In genomic region chr20:13671500-13672288, GRCh38 we compare ENCODE assay signal across 13 cellular contexts. TPM values are rescaled to one million over a fixed set of nuclear protein-coding genes. Genes with fewer than 3 reads are reported as not detected.
A peak's percentile ranks its signal among the peaks of the same experiment; 100 is the strongest.
DNase-seq lines count a peak whose midpoint lies in the region; ATAC-seq and TF ChIP-seq lines count a peak whose summit lies in the region.
"Had no signal": no experiment of that assay in that cellular context is flagged by ENCODE, and none has a peak within 500 bp of the region (broad histone marks: within the 10 kb centered on the region; RNA-seq: fewer than 3 reads in every experiment).

No MANE protein-coding gene starts in this region.

- in situ Hi-C loops in mammary epithelial cell (cut with MboI; ENCODE audit: low sequenced_read_pairs in 2 of 2) = no loop called here

- H3K4me3 ChIP-seq in HFF-Myc (replicated peaks; ENCODE audit: low read depth, low read length) (no peak overlapping the region), mammary epithelial cell (replicated peaks in 1 of 3; ENCODE audit: insufficient read depth in 1 of 3, low read depth in 2 of 3, low read length in 3 of 3) (no peak overlapping the region), suprapubic skin (no peak overlapping the region), H7 (ENCODE audit: insufficient read depth, low read depth, low read length) (no peak overlapping the region)

- no peak overlapping the region for H2AFZ ChIP-seq in mammary epithelial cell (ENCODE audit: low read depth, low read length)

- H3K27me3 ChIP-seq in mammary epithelial cell (ENCODE audit: insufficient read depth, low read length) = no peaks in the 10 kb centered on the region
- H3K27me3 ChIP-seq in suprapubic skin = no peaks in the 10 kb centered on the region
- H3K27me3 ChIP-seq in H7 (ENCODE audit: control insufficient read depth, insufficient read depth, low read length) = no peaks in the 10 kb centered on the region

- no peaks in the 10 kb centered on the region for H3K4me1 ChIP-seq in mammary epithelial cell (ENCODE audit: insufficient read depth, low read length)
- H3K4me1 ChIP-seq in suprapubic skin = peaks cover 14% of the 10 kb centered on the region

- H3K27ac ChIP-seq in mammary epithelial cell (ENCODE audit: insufficient read depth, low read depth, low read length) (no peak overlapping the region), suprapubic skin (peak overlapping the region; percentile 56)

- no peaks in the 10 kb centered on the region for H3K9me3 ChIP-seq in mammary epithelial cell (replicated peaks; ENCODE audit: insufficient read depth, low read length)
- no peaks in the 10 kb centered on the region for H3K9me3 ChIP-seq in suprapubic skin

- DNase-seq in HFF-Myc (ENCODE audit: extremely low read depth, low read depth) (peak; percentile 9), mammary epithelial cell (peak; percentile 41), inferior parietal cortex (ENCODE audit: extremely low spot score) (peak; percentile 36), suprapubic skin (ENCODE audit: low spot score in 2 of 2) (no peak), NCI-H2196 treated with DMSO at 0.1 percent for 48 hours (lab: John Stamatoyannopoulos, UW; ENCODE audit: unreplicated experiment) (no peak), H7 (no peak)
- DNase-seq in stimulated activated naive CD4-positive, alpha-beta T cell treated with Interleukin-2 at 50 U/mL for 16 hours (lab: John Stamatoyannopoulos, UW) = no peak
- DNase-seq: KG1; naive thymus-derived CD8-positive, alpha-beta T cell; NCI-H2029 treated with DMSO at 0.1 percent for 48 hours; stimulated activated CD4-positive, alpha-beta T cell treated with anti-CD3 and anti-CD28 coated beads, Interleukin-15, amount 100 ng/mL, for 24 hours; T1000 had no signal

- no TSS peak for BruUV-seq in mammary epithelial cell (replicated peaks; lab: Mats Ljungman, UMichigan)

- no peak for ATAC-seq in HG03521 (IDR thresholded peaks at IDR 0.05; ENCODE audit: unreplicated experiment)
- ATAC-seq: naive thymus-derived CD8-positive, alpha-beta T cell had no signal

- H3K79me2 ChIP-seq in mammary epithelial cell (ENCODE audit: insufficient read depth, low read length) = no peaks in the 10 kb centered on the region

- H4K20me1 ChIP-seq in mammary epithelial cell (ENCODE audit: insufficient read depth, low read length) = no peaks in the 10 kb centered on the region

- dilution Hi-C loops in mammary epithelial cell (cut with HindIII; ENCODE audit: low sequenced_read_pairs) = no loop called here

- TF ChIP-seq EP300 in suprapubic skin (IDR thresholded peaks at IDR 0.05) = no peak

- TF ChIP-seq POLR2A in suprapubic skin (IDR thresholded peaks at IDR 0.05) = no peak

- TF ChIP-seq CTCF in HFF-Myc (IDR thresholded peaks at IDR 0.05; ENCODE audit: low read depth, low read length, missing control alignments) (no peak), mammary epithelial cell (conservative IDR thresholded peaks at IDR 0.05 in 1 of 2, IDR thresholded peaks at IDR 0.05 in 1 of 2; ENCODE audit: extremely low read depth in 1 of 2, insufficient read depth in 1 of 2, low read depth in 1 of 2, low read length in 2 of 2) (no peak), suprapubic skin (IDR thresholded peaks at IDR 0.05) (no peak)

- intact Hi-C loops in mammary epithelial cell (cut with micrococcal nuclease) = no loop called here

- H3K4me2 ChIP-seq in mammary epithelial cell (ENCODE audit: insufficient read depth, low read depth, low read length) = no peak overlapping the region

- WGBS in mammary epithelial cell (ENCODE audit: low coverage, missing lambda C conversion rate) = 36% methylated on average over 3 of the region's 3 CpGs
- 36% methylated on average over 3 of the region's 3 CpGs for WGBS in suprapubic skin

- H3K36me3 ChIP-seq in mammary epithelial cell (ENCODE audit: insufficient read depth, low read length) (no peaks in the 10 kb centered on the region), suprapubic skin (no peaks in the 10 kb centered on the region), H7 (replicated peaks; ENCODE audit: control insufficient read depth, insufficient read depth, low read length) (no peaks in the 10 kb centered on the region)

- H3K9ac ChIP-seq in mammary epithelial cell (ENCODE audit: insufficient read depth, low read length) = no peak overlapping the region

- CTCF ChIA-PET in mammary epithelial cell (lab: Charles Lee; ENCODE audit: low non-redundant PET) = no interaction called here

RNA-seq across cellular contexts. Expression of gene TASP1, which starts 33.0 kb away (rescaled TPM):
- total RNA-seq in mammary epithelial cell (10 to 100 TPM; 17.8 to 23.4 TPM), suprapubic skin (10 to 100 TPM in 2 of 4 donors, 1 to 10 TPM in 2; 8.2 to 25.6 (median 9.9) TPM)
- polyA plus RNA-seq in mammary epithelial cell = 9.2 TPM
- 31.6 TPM for polyA minus RNA-seq in mammary epithelial cell
- total RNA-seq in H7 (2014; rRNA removed; shearing (Covaris generic)) = 6.9 and 7.9 TPM in 2 replicates

Comparison
In these comparisons a context has a peak if more than half of its experiments do, and no peak if none do; other contexts are left out.
1. DNase-seq: peak in HFF-Myc (single experiment), mammary epithelial cell (single experiment) and inferior parietal cortex (single experiment); none in suprapubic skin (0 of 2), stimulated activated naive CD4-positive, alpha-beta T cell treated with Interleukin-2 at 50 U/mL for 16 hours (single experiment), NCI-H2196 treated with DMSO at 0.1 percent for 48 hours (single experiment) and H7 (single experiment).